In the genomic region with DNA sequence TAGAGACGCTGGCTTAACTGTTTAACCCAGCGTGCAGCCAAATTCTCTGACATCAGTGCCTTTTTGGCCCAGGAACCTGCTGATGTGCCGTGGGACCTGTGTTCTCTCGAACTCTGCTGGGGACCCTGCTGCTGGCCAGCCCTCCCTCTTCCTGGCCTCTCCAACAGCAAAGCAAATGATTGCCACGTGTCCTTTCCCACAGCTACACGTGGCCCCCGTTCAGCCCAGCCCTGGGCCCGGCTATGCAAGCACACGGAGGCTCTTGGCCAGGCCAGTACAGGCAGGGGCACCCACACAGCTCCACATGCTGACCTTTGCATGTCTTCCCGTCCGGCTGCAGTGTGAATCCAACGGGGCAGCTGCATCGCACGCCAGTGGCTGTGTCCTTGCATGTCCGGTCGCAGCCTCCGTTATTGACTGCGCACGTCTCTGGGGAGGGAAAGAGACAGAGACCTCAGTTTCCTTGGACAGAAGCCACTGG, we compare ENCODE assay signal across 23 cellular contexts.
"Had no signal": no experiment of that assay in that cellular context is flagged by ENCODE, and none has a peak within 500 bp of the region (broad histone marks: within the 10 kb centered on the region; RNA-seq: fewer than 3 reads in every experiment).

No MANE protein-coding gene starts in this region.

- H3K27me3 ChIP-seq: body of pancreas, cardiac muscle cell, foreskin keratinocyte, vagina had no signal

- H3K36me3 ChIP-seq: cardiac muscle cell, lower lobe of right lung, stomach, vagina had no signal

- ATAC-seq: activated T-cell treated with anti-CD3 and anti-CD28 coated beads, Interleukin-2, amount 50 U/mL, for 72 hours; body of pancreas; foreskin keratinocyte; naive thymus-derived CD8-positive, alpha-beta T cell; stimulated activated memory B cell treated with anti-CD40 and anti-IgM and Interleukin-4, amounts not matched to agents 10 μg/mL and 1 μg/mL and 100 μg/mL, for 72 hours; T-helper 17 cell had no signal

- H3K9me3 ChIP-seq: body of pancreas, lower lobe of right lung, stomach, vagina had no signal

- H3K4me3 ChIP-seq: body of pancreas, cardiac muscle cell, lower lobe of right lung, stomach, vagina had no signal

- H3K27ac ChIP-seq: body of pancreas, cardiac muscle cell, foreskin keratinocyte, lower lobe of right lung, stomach, vagina had no signal

- H3K4me1 ChIP-seq: foreskin keratinocyte, vagina had no signal

- DNase-seq: activated CD4-positive, alpha-beta memory T cell treated with anti-CD3 and anti-CD28 coated beads for 36 hours; activated CD4-positive, alpha-beta T cell treated with anti-CD3 and anti-CD28 coated beads for 48 hours; activated CD4-positive, CD25-positive, alpha-beta regulatory T cell; activated effector memory CD4-positive, alpha-beta T cell treated with anti-CD3 and anti-CD28 coated beads, Interleukin-2, amount 50 U/mL, for 16 hours; activated naive CD4-positive, alpha-beta T cell treated with anti-CD3 and anti-CD28 coated beads, Interleukin-2, amount 50 U/mL, for 16 hours; activated T-cell treated with anti-CD3 and anti-CD28 coated beads, Interleukin-2, amount 50 U/mL, for 72 hours; anterior cingulate cortex; effector CD4-positive, alpha-beta T cell; foreskin keratinocyte; hypothalamus; lower lobe of right lung; naive thymus-derived CD8-positive, alpha-beta T cell; small intestine; stimulated activated CD4-positive, alpha-beta T cell treated with anti-CD3 and anti-CD28 coated beads, Interleukin-2, amount 100 ng/mL, for 24 hours; stomach; SW 1271; T-helper 17 cell; trophoblast cell had no signal

- FAIRE-seq: endometrium, small intestine had no signal
